19 cellular contexts compared by ENCODE assay signal in the genomic region with DNA sequence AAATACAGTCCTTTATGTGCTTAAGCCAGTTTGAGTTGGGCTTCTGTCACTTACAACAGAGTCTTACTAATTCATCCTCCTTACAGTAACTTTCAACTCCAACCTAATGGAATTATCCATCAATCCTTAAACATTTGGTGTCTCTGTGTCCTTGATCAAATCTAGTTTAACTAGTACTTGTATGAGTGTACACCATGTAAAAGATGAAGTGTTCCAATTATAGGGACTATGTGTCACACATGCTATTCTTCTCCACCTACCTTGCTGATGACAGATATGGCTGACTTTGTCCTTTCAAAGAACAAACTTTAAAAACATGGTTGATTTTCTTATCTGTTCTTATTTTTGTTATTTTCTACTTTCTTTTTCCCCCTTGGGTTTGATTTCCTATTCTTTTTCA.
A peak's percentile ranks its signal among the peaks of the same experiment; 100 is the strongest.
DNase-seq lines count a peak whose midpoint lies in the region; ATAC-seq, FAIRE-seq and TF ChIP-seq lines count a peak whose summit lies in the region.
"Had no signal": no experiment of that assay in that cellular context is flagged by ENCODE, and none has a peak within 500 bp of the region (broad histone marks: within the 10 kb centered on the region; RNA-seq: fewer than 3 reads in every experiment).

No MANE protein-coding gene starts in this region.

- ATAC-seq in K562 (peak; percentile 28; the same call in 2 of the 3 replicates), foreskin keratinocyte (peak; percentile 23), GM21528 (IDR thresholded peaks at IDR 0.05; ENCODE audit: low FRiP score, unreplicated experiment) (no peak)
- ATAC-seq: HCT116, Panc1 had no signal

- no peak overlapping the region for H3K9ac ChIP-seq in K562 (ENCODE audit: insufficient read depth in 1 of 2, low read depth in 2 of 2, low read length in 2 of 2)
- H3K9ac ChIP-seq: BLaER1 had no signal

- intact Hi-C loops in K562 (cut with micrococcal nuclease) = loop anchor here (10.0 kb wide), 1 partner anchor 195 kb away; no protein-coding TSS in a partner anchor

- no peak overlapping the region for H2AFZ ChIP-seq in K562 (ENCODE audit: low read depth, low read length)

- TF ChIP-seq EP300 in K562 (IDR thresholded peaks at IDR 0.05; ENCODE audit: low read length) = no peak

- H3K27me3 ChIP-seq in K562 (ENCODE audit: control insufficient read depth in 2 of 2, insufficient read depth in 2 of 2, low read length in 2 of 2) (peaks cover 4 to 7% of the 10 kb centered on the region in 2 experiments; a peak in 2 of 5 replicates), foreskin keratinocyte (peaks cover 13% of the 10 kb centered on the region)

- no peak for FAIRE-seq in K562 (lab: Jason Lieb, UNC)
- no peak for FAIRE-seq in frontal cortex (lab: Jason Lieb, UNC)
- FAIRE-seq: GM12892 had no signal

- no peak for TF ChIP-seq POLR2A in K562 (conservative IDR thresholded peaks at IDR 0.05)

- H3K36me3 ChIP-seq in K562 (ENCODE audit: control insufficient read depth, insufficient read depth, low read length) = no peaks in the 10 kb centered on the region
- H3K36me3 ChIP-seq: BLaER1 had no signal

- H4K20me1 ChIP-seq in K562 (replicated peaks; ENCODE audit: control insufficient read depth, insufficient read depth, low read length) = no peaks in the 10 kb centered on the region

- H3K79me2 ChIP-seq in K562 (ENCODE audit: control insufficient read depth, insufficient read depth, low read length) = no peaks in the 10 kb centered on the region

- no peak overlapping the region for H3K4me2 ChIP-seq in K562 (ENCODE audit: insufficient read depth, low read length)
- H3K4me2 ChIP-seq: BLaER1 had no signal

- in situ Hi-C loops in K562 (cut with MboI) = no loop called here

- no peaks in the 10 kb centered on the region for H3K9me3 ChIP-seq in K562 (replicated peaks; ENCODE audit: control insufficient read depth, insufficient read depth, low read depth, low read length)

- H3K4me3 ChIP-seq in K562 = no peak overlapping the region
- H3K4me3 ChIP-seq: BLaER1, SK-N-MC had no signal

- POLR2A ChIA-PET in K562 (lab: Yijun Ruan, JAX) = no interaction called here

- DNase-seq in NCI-H82 treated with DMSO at 0.1 percent for 48 hours (lab: John Stamatoyannopoulos, UW; ENCODE audit: unreplicated experiment) (peak; percentile 74), NCI-H82 (lab: John Stamatoyannopoulos, UW) (no peak), K562 (ENCODE audit: extremely low read depth in 1 of 4, low spot score in 3 of 4) (no peak), foreskin keratinocyte (no peak), NOMO-1 treated with dmso at 0.1 percent for 144 hours (lab: John Stamatoyannopoulos, UW; ENCODE audit: unreplicated experiment) (no peak), frontal cortex (ENCODE audit: low spot score in 2 of 2) (no peak)
- DNase-seq: CD4-positive, CD25-positive, alpha-beta regulatory T cell; DND-41; NCI-H1092 treated with DMSO at 0.1 percent for 48 hours; NCI-H1436; NCI-H510A treated with DMSO at 0.1 percent for 48 hours; SHP77 treated with DMSO at 0.1 percent for 48 hours had no signal

- no TSS peak for BruUV-seq in K562 (replicated peaks; lab: Mats Ljungman, UMichigan)

- TF ChIP-seq RAD21 in K562 (CRISPR knock-in tag; conservative IDR thresholded peaks at IDR 0.05 in 1 of 2, IDR thresholded peaks at IDR 0.05 in 1 of 2) = no peak

- H3K4me1 ChIP-seq in K562 (replicated peaks in 1 of 2; ENCODE audit: control insufficient read depth in 2 of 2, insufficient read depth in 2 of 2, low read length in 2 of 2) (peaks cover 0 to 3% of the 10 kb centered on the region in 2 experiments; a peak in 1 of 5 replicates), foreskin keratinocyte (peaks cover 5% of the 10 kb centered on the region)

- H3K27ac ChIP-seq in K562 (ENCODE audit: extremely low read depth, low read depth, low read length) (no peak overlapping the region), foreskin keratinocyte (no peak overlapping the region)
- H3K27ac ChIP-seq: BLaER1, HL-60, SK-N-MC had no signal

- no peak for TF ChIP-seq CTCF in K562 (IDR thresholded peaks at IDR 0.05 in 2 of 3, conservative IDR thresholded peaks at IDR 0.05 in 1 of 3; ENCODE audit: insufficient read depth in 2 of 3, low read depth in 1 of 3, low read length in 3 of 3)
- no peak for TF ChIP-seq CTCF in foreskin keratinocyte (conservative IDR thresholded peaks at IDR 0.05)

- no peaks in the 10 kb centered on the region for H3K9me1 ChIP-seq in K562 (ENCODE audit: control insufficient read depth, insufficient read depth, low read length)

- CTCF ChIA-PET in K562 (lab: Yijun Ruan, JAX; ENCODE audit: low intra/inter-chr PET ratio) = interaction anchor here (1.1 kb wide), 1 partner anchor 117 kb away, joined by 3 read pairs; no protein-coding TSS in a partner anchor

TF ChIP-seq in K562, 482 proteins besides CTCF, POLR2A, EP300 and RAD21:
- TF ChIP-seq RBM17 (IDR thresholded peaks at IDR 0.05; ENCODE audit: borderline replicate concordance, low read depth, low read length) (no peak), ZNF717 (CRISPR knock-in tag; IDR thresholded peaks at IDR 0.05) (no peak), MEIS2 (IDR thresholded peaks at IDR 0.05; ENCODE audit: partially characterized antibody) (peak; percentile 9)
- TF ChIP-seq, protein P1, sequence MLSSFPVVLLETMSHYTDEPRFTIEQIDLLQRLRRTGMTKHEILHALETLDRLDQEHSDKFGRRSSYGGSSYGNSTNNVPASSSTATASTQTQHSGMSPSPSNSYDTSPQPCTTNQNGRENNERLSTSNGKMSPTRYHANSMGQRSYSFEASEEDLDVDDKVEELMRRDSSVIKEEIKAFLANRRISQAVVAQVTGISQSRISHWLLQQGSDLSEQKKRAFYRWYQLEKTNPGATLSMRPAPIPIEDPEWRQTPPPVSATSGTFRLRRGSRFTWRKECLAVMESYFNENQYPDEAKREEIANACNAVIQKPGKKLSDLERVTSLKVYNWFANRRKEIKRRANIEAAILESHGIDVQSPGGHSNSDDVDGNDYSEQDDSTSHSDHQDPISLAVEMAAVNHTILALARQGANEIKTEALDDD (IDR thresholded peaks at IDR 0.05) = peak; percentile 41; the same call in 1 of the 2 replicates
- TF ChIP-seq, protein P2, sequence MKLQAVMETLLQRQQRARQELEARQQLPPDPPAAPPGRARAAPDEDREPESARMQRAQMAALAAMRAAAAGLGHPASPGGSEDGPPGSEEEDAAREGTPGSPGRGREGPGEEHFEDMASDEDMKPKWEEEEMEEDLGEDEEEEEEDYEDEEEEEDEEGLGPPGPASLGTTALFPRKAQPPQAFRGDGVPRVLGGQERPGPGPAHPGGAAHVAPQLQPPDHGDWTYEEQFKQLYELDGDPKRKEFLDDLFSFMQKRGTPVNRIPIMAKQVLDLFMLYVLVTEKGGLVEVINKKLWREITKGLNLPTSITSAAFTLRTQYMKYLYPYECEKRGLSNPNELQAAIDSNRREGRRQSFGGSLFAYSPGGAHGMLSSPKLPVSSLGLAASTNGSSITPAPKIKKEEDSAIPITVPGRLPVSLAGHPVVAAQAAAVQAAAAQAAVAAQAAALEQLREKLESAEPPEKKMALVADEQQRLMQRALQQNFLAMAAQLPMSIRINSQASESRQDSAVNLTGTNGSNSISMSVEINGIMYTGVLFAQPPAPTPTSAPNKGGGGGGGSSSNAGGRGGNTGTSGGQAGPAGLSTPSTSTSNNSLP (IDR thresholded peaks at IDR 0.05; ENCODE audit: borderline replicate concordance, low read depth, low read length) = no peak
